8 cellular contexts compared by ENCODE assay signal in genomic region chr1:198686069-198686728, GRCh38. TPM values are rescaled to one million over a fixed set of nuclear protein-coding genes. Genes with fewer than 3 reads are reported as not detected.
A peak's percentile ranks its signal among the peaks of the same experiment; 100 is the strongest.
DNase-seq lines count a peak whose midpoint lies in the region; ATAC-seq lines count a peak whose summit lies in the region.

No MANE protein-coding gene starts in this region.

- H2BK12ac ChIP-seq in mesenchymal stem cell (ENCODE audit: low read length in 2 of 2): no peak overlapping the region

- no peaks in the 10 kb centered on the region for H3K9me3 ChIP-seq in mesenchymal stem cell (ENCODE audit: control insufficient read depth, low read length)

- H3K23ac ChIP-seq in mesenchymal stem cell (ENCODE audit: low read length in 2 of 2): no peak overlapping the region

- no peaks in the 10 kb centered on the region for H3K27me3 ChIP-seq in mesenchymal stem cell (ENCODE audit: control insufficient read depth in 1 of 2, insufficient read depth in 1 of 2, low read length in 2 of 2)

- H3K27me3 Mint-ChIP-seq in activated naive CD8-positive, alpha-beta T cell: no peaks in the 10 kb centered on the region

- no peaks in the 10 kb centered on the region for H3K4me1 ChIP-seq in mesenchymal stem cell (ENCODE audit: control insufficient read depth, insufficient read depth, low read depth, low read length)

- no peak for ATAC-seq in HG03025 (IDR thresholded peaks at IDR 0.05; ENCODE audit: low FRiP score, unreplicated experiment)
- ATAC-seq in HG03095 (IDR thresholded peaks at IDR 0.05; ENCODE audit: unreplicated experiment): no peak

- no peak overlapping the region for H4K8ac ChIP-seq in mesenchymal stem cell (ENCODE audit: low read length)

- H4K91ac ChIP-seq in mesenchymal stem cell (ENCODE audit: low read length): no peak overlapping the region

- no peak overlapping the region for H3K27ac ChIP-seq in mesenchymal stem cell (ENCODE audit: low read length, poor library complexity, severe bottlenecking)

- no peak overlapping the region for H3K18ac ChIP-seq in mesenchymal stem cell (ENCODE audit: low read depth in 1 of 2, low read length in 2 of 2)

- H3K9me3 Mint-ChIP-seq in activated naive CD8-positive, alpha-beta T cell (ENCODE audit: low read depth): no peaks in the 10 kb centered on the region

- H2BK15ac ChIP-seq in mesenchymal stem cell (ENCODE audit: low read depth, poor library complexity, severe bottlenecking): no peak overlapping the region

- peaks cover 5% of the 10 kb centered on the region for H3K36me3 Mint-ChIP-seq in activated naive CD8-positive, alpha-beta T cell

- H3K4me3 Mint-ChIP-seq in activated naive CD8-positive, alpha-beta T cell: peak overlapping the region; percentile 74

- H2AK5ac ChIP-seq in mesenchymal stem cell (ENCODE audit: low read length, severe bottlenecking): no peak overlapping the region

- no peak overlapping the region for H3K14ac ChIP-seq in mesenchymal stem cell (ENCODE audit: low read length in 2 of 2)

- no peak overlapping the region for H3K4me2 ChIP-seq in mesenchymal stem cell (ENCODE audit: low read length, poor library complexity, severe bottlenecking)

- peak; percentile 36 for DNase-seq in NCI-H510A treated with DMSO at 0.1 percent for 48 hours (lab: John Stamatoyannopoulos, UW)
- DNase-seq in NCI-H510A (lab: John Stamatoyannopoulos, UW): no peak
- DNase-seq in NCI-H128 (lab: John Stamatoyannopoulos, UW; ENCODE audit: unreplicated experiment): peak; percentile 20
- peak; percentile 58 for DNase-seq in mesenchymal stem cell
- no peak for DNase-seq in stimulated activated naive CD4-positive, alpha-beta T cell treated with Interleukin-2 at 50 U/mL for 16 hours (lab: John Stamatoyannopoulos, UW)

- H3K4me3 ChIP-seq in mesenchymal stem cell (ENCODE audit: insufficient read depth in 1 of 2, low read depth in 1 of 2, low read length in 2 of 2): no peak overlapping the region

- H3K27ac Mint-ChIP-seq in activated naive CD8-positive, alpha-beta T cell: peak overlapping the region; percentile 91

- peaks cover 88% of the 10 kb centered on the region for H3K4me1 Mint-ChIP-seq in activated naive CD8-positive, alpha-beta T cell (ENCODE audit: low read depth)

- H3K4ac ChIP-seq in mesenchymal stem cell (ENCODE audit: low read depth in 1 of 2, low read length in 2 of 2): no peak overlapping the region

- H2AFZ ChIP-seq in mesenchymal stem cell (ENCODE audit: low read depth, low read length): no peak overlapping the region

- no peak overlapping the region for H2BK5ac ChIP-seq in mesenchymal stem cell (ENCODE audit: low read depth, low read length, poor library complexity, severe bottlenecking)

- no peaks in the 10 kb centered on the region for H3K79me1 ChIP-seq in mesenchymal stem cell (replicated peaks; ENCODE audit: low read length, poor library complexity, severe bottlenecking)

- H2BK120ac ChIP-seq in mesenchymal stem cell (ENCODE audit: low read depth, low read length): no peak overlapping the region

- H3K36me3 ChIP-seq in mesenchymal stem cell (ENCODE audit: control insufficient read depth in 1 of 2, insufficient read depth in 2 of 2, low read depth in 1 of 2, low read length in 2 of 2): no peaks in the 10 kb centered on the region

- no peak overlapping the region for H3K9ac ChIP-seq in mesenchymal stem cell (ENCODE audit: low read length)

RNA-seq across cellular contexts. Expression of gene PTPRC, which starts 47.4 kb away (rescaled TPM):
- polyA plus RNA-seq in mesenchymal stem cell (2013, experiment 1 of 2): 0.01 TPM
- polyA plus RNA-seq in mesenchymal stem cell (2013, experiment 2 of 2): 0.01 TPM

Comparison
In these comparisons a context has a peak if more than half of its experiments do, and no peak if none do; other contexts are left out.
1. DNase-seq: peak in NCI-H510A treated with DMSO at 0.1 percent for 48 hours (single experiment), NCI-H128 (single experiment) and mesenchymal stem cell (single experiment); none in NCI-H510A (single experiment) and stimulated activated naive CD4-positive, alpha-beta T cell treated with Interleukin-2 at 50 U/mL for 16 hours (single experiment).